Comparison of ENCODE assay signal across 14 cellular contexts in the genomic region with DNA sequence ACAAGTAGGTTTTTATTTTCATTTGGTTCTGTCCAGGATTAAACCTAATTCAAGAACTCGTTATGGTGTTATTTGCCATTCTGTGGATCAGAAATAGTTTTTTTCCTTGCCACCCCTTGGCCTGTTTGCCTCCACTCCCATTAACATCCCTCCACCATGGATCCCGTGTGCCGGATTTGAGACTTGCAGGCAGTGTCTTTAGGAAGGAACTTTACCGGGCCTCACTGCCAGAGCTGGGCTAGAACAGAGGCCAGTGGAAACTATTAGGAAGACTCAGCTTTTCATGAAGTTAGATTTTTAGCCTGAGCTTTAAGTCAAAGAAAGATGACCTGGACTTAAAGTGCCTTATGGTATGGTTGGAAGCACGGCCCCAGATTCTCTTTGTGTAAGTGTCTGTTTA. TPM values are rescaled to one million over a fixed set of nuclear protein-coding genes. Genes with fewer than 3 reads are reported as not detected.
DNase-seq lines count a peak whose midpoint lies in the region; ATAC-seq and TF ChIP-seq lines count a peak whose summit lies in the region.
"Had no signal": no experiment of that assay in that cellular context is flagged by ENCODE, and none has a peak within 500 bp of the region (broad histone marks: within the 10 kb centered on the region; RNA-seq: fewer than 3 reads in every experiment).

No MANE protein-coding gene starts in this region.

- intact Hi-C loops in mammary epithelial cell (cut with micrococcal nuclease): loop anchor here (5.0 kb wide), 1 partner anchor 78 kb away; no protein-coding TSS in a partner anchor

- peaks cover 51% of the 10 kb centered on the region for H3K4me1 ChIP-seq in mammary epithelial cell (ENCODE audit: insufficient read depth, low read length)

- H3K9me3 ChIP-seq in mammary epithelial cell (replicated peaks; ENCODE audit: insufficient read depth, low read length) (no peaks in the 10 kb centered on the region), neural cell (ENCODE audit: low read length) (no peaks in the 10 kb centered on the region)
- H3K9me3 ChIP-seq: MG63 had no signal

- 99% methylated on average over 5 of the region's 5 CpGs for WGBS in mammary epithelial cell (ENCODE audit: low coverage, missing lambda C conversion rate)

- H3K27me3 ChIP-seq in mammary epithelial cell (ENCODE audit: insufficient read depth, low read length) (no peaks in the 10 kb centered on the region), neural cell (ENCODE audit: insufficient read depth, low read depth, low read length) (no peaks in the 10 kb centered on the region)
- H3K27me3 ChIP-seq: MG63 had no signal

- dilution Hi-C loops in mammary epithelial cell (cut with HindIII; ENCODE audit: low sequenced_read_pairs): no loop called here

- no peaks in the 10 kb centered on the region for H3K9me2 ChIP-seq in neural cell (ENCODE audit: insufficient read depth, low read length)

- no peak overlapping the region for H2AFZ ChIP-seq in mammary epithelial cell (ENCODE audit: low read depth, low read length)
- H2AFZ ChIP-seq in neural cell (ENCODE audit: low read depth, low read length): no peak overlapping the region

- TF ChIP-seq CTCF in mammary epithelial cell (conservative IDR thresholded peaks at IDR 0.05 in 1 of 2, IDR thresholded peaks at IDR 0.05 in 1 of 2; ENCODE audit: extremely low read depth in 1 of 2, insufficient read depth in 1 of 2, low read depth in 1 of 2, low read length in 2 of 2) (no peak), neural cell (IDR thresholded peaks at IDR 0.05; ENCODE audit: poor library complexity, severe bottlenecking) (no peak)

- no TSS peak for BruUV-seq in mammary epithelial cell (replicated peaks; lab: Mats Ljungman, UMichigan)

- H3K4me3 ChIP-seq in mammary epithelial cell (replicated peaks in 1 of 3; ENCODE audit: insufficient read depth in 1 of 3, low read depth in 2 of 3, low read length in 3 of 3): no peak overlapping the region
- H3K4me3 ChIP-seq in neural cell (ENCODE audit: low read length): peak overlapping the region; percentile 89
- H3K4me3 ChIP-seq: MG63 had no signal

- H3K79me2 ChIP-seq in mammary epithelial cell (ENCODE audit: insufficient read depth, low read length) (peaks cover 76% of the 10 kb centered on the region), neural cell (replicated peaks; ENCODE audit: insufficient read depth, low read length) (peaks cover 31% of the 10 kb centered on the region)

- TF ChIP-seq RAD21 in neural cell (conservative IDR thresholded peaks at IDR 0.05): no peak

- no peaks in the 10 kb centered on the region for H4K20me1 ChIP-seq in mammary epithelial cell (ENCODE audit: insufficient read depth, low read length)
- H4K20me1 ChIP-seq in neural cell (ENCODE audit: insufficient read depth): no peaks in the 10 kb centered on the region

- H3K36me3 ChIP-seq in mammary epithelial cell (ENCODE audit: insufficient read depth, low read length) (no peaks in the 10 kb centered on the region), neural cell (ENCODE audit: insufficient read depth, low read length) (no peaks in the 10 kb centered on the region)
- H3K36me3 ChIP-seq: MG63 had no signal

- H3K27ac ChIP-seq in mammary epithelial cell (ENCODE audit: insufficient read depth, low read depth, low read length) (no peak overlapping the region), neural cell (ENCODE audit: low read length) (no peak overlapping the region)

- no peak for TF ChIP-seq EP300 in neural cell (conservative IDR thresholded peaks at IDR 0.05; ENCODE audit: poor library complexity, severe bottlenecking)

- CTCF ChIA-PET in mammary epithelial cell (lab: Charles Lee; ENCODE audit: low non-redundant PET): no interaction called here

- DNase-seq in NCI-H748 (lab: John Stamatoyannopoulos, UW; ENCODE audit: unreplicated experiment): peak; percentile 28
- DNase-seq in NCI-H748 treated with DMSO at 0.1 percent for 48 hours (lab: John Stamatoyannopoulos, UW): no peak
- peak; percentile 56 for DNase-seq in NCI-H69 (lab: John Stamatoyannopoulos, UW)
- DNase-seq in mammary epithelial cell: no peak
- no peak for DNase-seq in NCI-H2029 (lab: John Stamatoyannopoulos, UW)
- no peak for DNase-seq in NOMO-1 treated with dmso at 0.1 percent for 144 hours (lab: John Stamatoyannopoulos, UW; ENCODE audit: unreplicated experiment)
- DNase-seq: DMS79; H9; MG63; stimulated activated CD4-positive, alpha-beta T cell treated with anti-CD3 and anti-CD28 coated beads, Interleukin-12 subunit alpha, Interleukin-12 subunit beta, amount 100 ng/mL, for 4 hours; T-helper 2 cell had no signal

- peak overlapping the region; percentile 89 for H3K4me2 ChIP-seq in mammary epithelial cell (ENCODE audit: insufficient read depth, low read depth, low read length)
- H3K4me2 ChIP-seq in neural cell (ENCODE audit: low read length): peak overlapping the region; percentile 14

- no peak overlapping the region for H3K9ac ChIP-seq in mammary epithelial cell (ENCODE audit: insufficient read depth, low read length)
- no peak overlapping the region for H3K9ac ChIP-seq in neural cell (ENCODE audit: low read length)

- ATAC-seq in HG03457 (IDR thresholded peaks at IDR 0.05; ENCODE audit: unreplicated experiment): no peak
- ATAC-seq: esophagus mucosa had no signal

- no peaks in the 10 kb centered on the region for H3F3A ChIP-seq in neural cell (ENCODE audit: insufficient read depth, low read length, poor library complexity, severe bottlenecking)

- in situ Hi-C loops in mammary epithelial cell (cut with MboI; ENCODE audit: low sequenced_read_pairs in 2 of 2): loop anchor here in 1 of 2 donors (10.0 kb wide), 1 partner anchor 115 kb away; a partner anchor contains a TSS

TF ChIP-seq in neural cell, 6 proteins besides CTCF, POLR2A, EP300 and RAD21:
- TF ChIP-seq, protein P1, sequence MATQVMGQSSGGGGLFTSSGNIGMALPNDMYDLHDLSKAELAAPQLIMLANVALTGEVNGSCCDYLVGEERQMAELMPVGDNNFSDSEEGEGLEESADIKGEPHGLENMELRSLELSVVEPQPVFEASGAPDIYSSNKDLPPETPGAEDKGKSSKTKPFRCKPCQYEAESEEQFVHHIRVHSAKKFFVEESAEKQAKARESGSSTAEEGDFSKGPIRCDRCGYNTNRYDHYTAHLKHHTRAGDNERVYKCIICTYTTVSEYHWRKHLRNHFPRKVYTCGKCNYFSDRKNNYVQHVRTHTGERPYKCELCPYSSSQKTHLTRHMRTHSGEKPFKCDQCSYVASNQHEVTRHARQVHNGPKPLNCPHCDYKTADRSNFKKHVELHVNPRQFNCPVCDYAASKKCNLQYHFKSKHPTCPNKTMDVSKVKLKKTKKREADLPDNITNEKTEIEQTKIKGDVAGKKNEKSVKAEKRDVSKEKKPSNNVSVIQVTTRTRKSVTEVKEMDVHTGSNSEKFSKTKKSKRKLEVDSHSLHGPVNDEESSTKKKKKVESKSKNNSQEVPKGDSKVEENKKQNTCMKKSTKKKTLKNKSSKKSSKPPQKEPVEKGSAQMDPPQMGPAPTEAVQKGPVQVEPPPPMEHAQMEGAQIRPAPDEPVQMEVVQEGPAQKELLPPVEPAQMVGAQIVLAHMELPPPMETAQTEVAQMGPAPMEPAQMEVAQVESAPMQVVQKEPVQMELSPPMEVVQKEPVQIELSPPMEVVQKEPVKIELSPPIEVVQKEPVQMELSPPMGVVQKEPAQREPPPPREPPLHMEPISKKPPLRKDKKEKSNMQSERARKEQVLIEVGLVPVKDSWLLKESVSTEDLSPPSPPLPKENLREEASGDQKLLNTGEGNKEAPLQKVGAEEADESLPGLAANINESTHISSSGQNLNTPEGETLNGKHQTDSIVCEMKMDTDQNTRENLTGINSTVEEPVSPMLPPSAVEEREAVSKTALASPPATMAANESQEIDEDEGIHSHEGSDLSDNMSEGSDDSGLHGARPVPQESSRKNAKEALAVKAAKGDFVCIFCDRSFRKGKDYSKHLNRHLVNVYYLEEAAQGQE (IDR thresholded peaks at IDR 0.05; ENCODE audit: borderline replicate concordance): no peak

RNA-seq across cellular contexts. Expression of a gene that starts 2.4 kb away (rescaled TPM):
- 10 to 100 TPM; 23.7 to 24.2 TPM for total RNA-seq in mammary epithelial cell
- polyA plus RNA-seq in mammary epithelial cell (13.4 TPM), neural cell (40.3 and 42.8 TPM in 2 replicates)
- polyA minus RNA-seq in mammary epithelial cell (56.3 TPM), neural cell (43.6 and 63.1 TPM in 2 replicates)

Comparison
In these comparisons a context has a peak if more than half of its experiments do, and no peak if none do; other contexts are left out.
1. DNase-seq: peak in NCI-H748 (single experiment) and NCI-H69 (single experiment); none in NCI-H748 treated with DMSO at 0.1 percent for 48 hours (single experiment), mammary epithelial cell (single experiment), NCI-H2029 (single experiment) and NOMO-1 treated with dmso at 0.1 percent for 144 hours (single experiment).